Comparison of ENCODE assay signal across 17 cellular contexts in genomic region chr17:44961921-44962350, GRCh38. TPM values are rescaled to one million over a fixed set of nuclear protein-coding genes. Genes with fewer than 3 reads are reported as not detected.
A peak's percentile ranks its signal among the peaks of the same experiment; 100 is the strongest.
DNase-seq lines count a peak whose midpoint lies in the region; ATAC-seq, FAIRE-seq and TF ChIP-seq lines count a peak whose summit lies in the region.
"Had no signal": no experiment of that assay in that cellular context is flagged by ENCODE, and none has a peak within 500 bp of the region (broad histone marks: within the 10 kb centered on the region; RNA-seq: fewer than 3 reads in every experiment).

No MANE protein-coding gene starts in this region.

- H3K18ac ChIP-seq in mesenchymal stem cell (ENCODE audit: low read depth in 1 of 2, low read length in 2 of 2), result no peak overlapping the region

- H3K9me3 ChIP-seq in mesenchymal stem cell (ENCODE audit: control insufficient read depth, low read length), result no peaks in the 10 kb centered on the region
- H3K9me3 ChIP-seq: BLaER1 treated with 17β-estradiol and CSF1 and Interleukin-3, amounts not matched to agents 10 nM and 100 nM; mucosa of descending colon had no signal

- no peak overlapping the region for H3K4ac ChIP-seq in mesenchymal stem cell (ENCODE audit: low read depth in 1 of 2, low read length in 2 of 2)

- no peak overlapping the region for H2BK15ac ChIP-seq in mesenchymal stem cell (ENCODE audit: low read depth, poor library complexity, severe bottlenecking)

- H3K27me3 ChIP-seq in mesenchymal stem cell (ENCODE audit: control insufficient read depth in 1 of 2, insufficient read depth in 1 of 2, low read length in 2 of 2), result peaks cover 33 to 57% of the 10 kb centered on the region in 2 experiments

- DNase-seq in NB4 (ENCODE audit: low read depth) (peak; percentile 40), astrocyte of the spinal cord (ENCODE audit: low read depth, low spot score) (no peak), mesenchymal stem cell (no peak), Right ventricle myocardium superior (no peak)
- no peak for DNase-seq in activated naive CD8-positive, alpha-beta T cell treated with anti-CD3 and anti-CD28 coated beads, Interleukin-2, amount 50 U/mL, for 24 hours
- DNase-seq in activated naive CD4-positive, alpha-beta T cell (lab: John Stamatoyannopoulos, UW), result no peak
- DNase-seq: activated naive CD4-positive, alpha-beta T cell treated with Interleukin-2 at 50 U/mL for 16 hours; kidney; mucosa of descending colon; NCI-H2029 treated with DMSO at 0.1 percent for 48 hours; stimulated activated CD8-positive, alpha-beta memory T cell treated with anti-CD3 and anti-CD28 coated beads, Interleukin-4, amount 100 ng/mL, for 48 hours had no signal

- H3K4me3 Mint-ChIP-seq in activated naive CD8-positive, alpha-beta T cell treated with anti-CD3 and anti-CD28 coated beads, Interleukin-2, amount 50 U/mL, for 24 hours, result no peak overlapping the region

- peak overlapping the region; percentile 29 for H2AFZ ChIP-seq in mesenchymal stem cell (ENCODE audit: low read depth, low read length)

- H3K9me3 Mint-ChIP-seq in activated naive CD8-positive, alpha-beta T cell treated with anti-CD3 and anti-CD28 coated beads, Interleukin-2, amount 50 U/mL, for 24 hours, result no peaks in the 10 kb centered on the region

- H2AK5ac ChIP-seq in mesenchymal stem cell (ENCODE audit: low read length, severe bottlenecking), result no peak overlapping the region

- peaks cover 55% of the 10 kb centered on the region for H3K27me3 Mint-ChIP-seq in activated naive CD8-positive, alpha-beta T cell treated with anti-CD3 and anti-CD28 coated beads, Interleukin-2, amount 50 U/mL, for 24 hours

- no peak overlapping the region for H3K14ac ChIP-seq in mesenchymal stem cell (ENCODE audit: low read length in 2 of 2)

- no peak overlapping the region for H3K4me2 ChIP-seq in mesenchymal stem cell (ENCODE audit: low read length, poor library complexity, severe bottlenecking)
- H3K4me2 ChIP-seq: BLaER1 treated with 17β-estradiol and CSF1 and Interleukin-3, amounts not matched to agents 10 nM and 100 nM had no signal

- intact Hi-C loops in Right ventricle myocardium superior (cut with DNase I), result no loop called here

- no peak for ATAC-seq in GM21367 (IDR thresholded peaks at IDR 0.05; ENCODE audit: unreplicated experiment)
- ATAC-seq in activated naive CD8-positive, alpha-beta T cell treated with anti-CD3 and anti-CD28 coated beads, Interleukin-2, amount 50 U/mL, for 24 hours, result no peak
- ATAC-seq in Right ventricle myocardium superior (ENCODE audit: poor library complexity), result no peak
- ATAC-seq: mucosa of descending colon had no signal

- H4K91ac ChIP-seq in mesenchymal stem cell (ENCODE audit: low read length), result no peak overlapping the region

- H3K36me3 ChIP-seq in mesenchymal stem cell (ENCODE audit: control insufficient read depth in 1 of 2, insufficient read depth in 2 of 2, low read depth in 1 of 2, low read length in 2 of 2), result peaks cover 0 to 3% of the 10 kb centered on the region in 2 experiments
- H3K36me3 ChIP-seq: BLaER1 treated with 17β-estradiol and CSF1 and Interleukin-3, amounts not matched to agents 10 nM and 100 nM had no signal

- H3K27ac Mint-ChIP-seq in activated naive CD8-positive, alpha-beta T cell treated with anti-CD3 and anti-CD28 coated beads, Interleukin-2, amount 50 U/mL, for 24 hours, result no peak overlapping the region
- H3K27ac Mint-ChIP-seq: progenitor cell of endocrine pancreas had no signal

- no peak overlapping the region for H4K8ac ChIP-seq in mesenchymal stem cell (ENCODE audit: low read length)

- peak; percentile 27 for TF ChIP-seq CTCF in NB4 (IDR thresholded peaks at IDR 0.05; ENCODE audit: low read depth, low read length)
- peak; percentile 26 for TF ChIP-seq CTCF in astrocyte of the spinal cord (IDR thresholded peaks at IDR 0.05; ENCODE audit: low read depth, low read length)

- no peak overlapping the region for H3K27ac ChIP-seq in mesenchymal stem cell (ENCODE audit: low read length, poor library complexity, severe bottlenecking)
- H3K27ac ChIP-seq: BLaER1 treated with 17β-estradiol and CSF1 and Interleukin-3, amounts not matched to agents 10 nM and 100 nM; VCaP had no signal

- H3K4me1 ChIP-seq in mesenchymal stem cell (ENCODE audit: control insufficient read depth, insufficient read depth, low read depth, low read length), result peaks cover 8% of the 10 kb centered on the region

- H3K9ac ChIP-seq in mesenchymal stem cell (ENCODE audit: low read length), result no peak overlapping the region
- H3K9ac ChIP-seq: BLaER1 treated with 17β-estradiol and CSF1 and Interleukin-3, amounts not matched to agents 10 nM and 100 nM had no signal

- no peak overlapping the region for H3K4me3 ChIP-seq in NB4 (ENCODE audit: low read depth, low read length)
- H3K4me3 ChIP-seq in astrocyte of the spinal cord (ENCODE audit: low read depth, low read length), result no peak overlapping the region
- H3K4me3 ChIP-seq in mesenchymal stem cell (ENCODE audit: insufficient read depth in 1 of 2, low read depth in 1 of 2, low read length in 2 of 2), result no peak overlapping the region
- H3K4me3 ChIP-seq: BLaER1 treated with 17β-estradiol and CSF1 and Interleukin-3, amounts not matched to agents 10 nM and 100 nM; mucosa of descending colon had no signal

- no peaks in the 10 kb centered on the region for H3K36me3 Mint-ChIP-seq in activated naive CD8-positive, alpha-beta T cell treated with anti-CD3 and anti-CD28 coated beads, Interleukin-2, amount 50 U/mL, for 24 hours (ENCODE audit: low read depth)

- H3K23ac ChIP-seq in mesenchymal stem cell (ENCODE audit: low read length in 2 of 2), result no peak overlapping the region

- in situ Hi-C loops in astrocyte of the spinal cord (cut with HindIII; ENCODE audit: low sequenced_read_pairs), result no loop called here

- no peak overlapping the region for H2BK120ac ChIP-seq in mesenchymal stem cell (ENCODE audit: low read depth, low read length)

- H3K79me1 ChIP-seq in mesenchymal stem cell (replicated peaks; ENCODE audit: low read length, poor library complexity, severe bottlenecking), result no peaks in the 10 kb centered on the region

- no peak for TF ChIP-seq POLR2A in NB4 (IDR thresholded peaks at IDR 0.05; ENCODE audit: extremely low read depth, insufficient read length)

- peak; percentile 62 for FAIRE-seq in G401.6 (lab: Jason Lieb, UNC)
- FAIRE-seq: bronchial epithelial cell, kidney had no signal

- H2BK5ac ChIP-seq in mesenchymal stem cell (ENCODE audit: low read depth, low read length, poor library complexity, severe bottlenecking), result no peak overlapping the region

- H3K4me1 Mint-ChIP-seq in activated naive CD8-positive, alpha-beta T cell treated with anti-CD3 and anti-CD28 coated beads, Interleukin-2, amount 50 U/mL, for 24 hours, result peaks cover 10% of the 10 kb centered on the region

- no peak overlapping the region for H2BK12ac ChIP-seq in mesenchymal stem cell (ENCODE audit: low read length in 2 of 2)

- 64% methylated on average over 4 of the region's 7 CpGs for WGBS in mesenchymal stem cell

RNA-seq across cellular contexts. Expression of gene C1QL1, which starts 6.2 kb away (rescaled TPM):
- 9.0 TPM for polyA plus RNA-seq in mesenchymal stem cell (2013, experiment 1 of 2)
- 9.5 TPM for polyA plus RNA-seq in mesenchymal stem cell (2013, experiment 2 of 2)
- total RNA-seq in Right ventricle myocardium superior, result 7.3 TPM
- total RNA-seq: bronchial epithelial cell had no signal

RNA-seq across cellular contexts. Expression of gene KIF18B, which starts 14.4 kb away (rescaled TPM):
- 1.9 TPM for polyA plus RNA-seq in mesenchymal stem cell (2013, experiment 1 of 2)
- 1.6 TPM for polyA plus RNA-seq in mesenchymal stem cell (2013, experiment 2 of 2)
- 1.8 TPM for total RNA-seq in Right ventricle myocardium superior
- total RNA-seq: bronchial epithelial cell had no signal

RNA-seq across cellular contexts. Expression of gene GFAP, which starts 46.6 kb away (rescaled TPM):
- polyA plus RNA-seq in mesenchymal stem cell (2013, experiment 1 of 2), result 0.68 TPM
- 0.49 TPM for polyA plus RNA-seq in mesenchymal stem cell (2013, experiment 2 of 2)
- 4.7 TPM for total RNA-seq in Right ventricle myocardium superior
- total RNA-seq: bronchial epithelial cell, progenitor cell of endocrine pancreas had no signal
